In the genomic region with DNA sequence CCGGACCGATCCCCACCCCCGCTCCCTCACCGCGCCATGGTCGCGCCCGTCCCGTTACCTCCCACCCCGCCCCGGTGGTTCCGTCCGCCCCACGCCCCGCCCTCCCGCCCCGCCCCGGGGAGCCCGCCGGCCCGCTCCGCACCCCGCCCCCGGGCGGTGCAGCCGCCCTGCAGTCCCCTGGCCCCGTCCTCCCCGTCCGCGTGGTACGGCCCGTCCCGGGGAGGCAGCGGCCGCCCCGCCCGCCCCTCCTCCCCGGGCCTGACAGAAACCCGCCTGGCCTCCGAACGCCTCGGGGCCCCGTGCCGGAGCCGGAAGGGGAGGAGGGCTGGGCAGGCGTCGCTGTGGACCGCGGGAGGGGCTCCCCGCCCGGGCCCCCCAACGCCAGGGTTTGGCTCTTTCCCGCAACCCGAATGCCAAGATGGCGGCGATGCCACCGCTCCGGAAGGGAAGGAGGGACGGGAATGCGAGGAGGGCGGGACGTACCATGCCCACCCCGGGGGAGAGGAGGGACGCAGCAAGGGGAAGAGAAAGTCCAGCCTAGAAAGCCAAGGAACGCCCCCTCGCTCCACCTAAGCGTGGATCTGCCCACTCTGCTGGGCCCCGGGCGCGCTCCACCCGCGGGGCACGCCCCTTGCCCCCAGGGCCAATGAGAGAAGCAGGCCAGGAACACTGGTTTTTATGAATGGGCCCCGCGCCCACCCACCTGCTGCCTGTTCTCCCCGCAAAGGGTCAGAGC, we compare ENCODE assay signal across 8 cellular contexts. TPM values are rescaled to one million over a fixed set of nuclear protein-coding genes. Genes with fewer than 3 reads are reported as not detected.
A peak's percentile ranks its signal among the peaks of the same experiment; 100 is the strongest.
DNase-seq lines count a peak whose midpoint lies in the region; ATAC-seq and TF ChIP-seq lines count a peak whose summit lies in the region.

A gene (minus strand): TSS at position 56 of the 736 bp plus-strand sequence. CDS start 132 bp downstream, outside the sequence.

- peak; percentile 57 for TF ChIP-seq POLR2A in GM10847 (IDR thresholded peaks at IDR 0.05; ENCODE audit: extremely low read depth, insufficient read length)

- H3K36me3 Mint-ChIP-seq in activated naive CD8-positive, alpha-beta T cell: peaks cover 8% of the 10 kb centered on the region

- DNase-seq in NCI-H1105 treated with DMSO at 0.1 percent for 48 hours (lab: John Stamatoyannopoulos, UW) (peak; percentile 96), SKM-1 treated with dmso at 0.1 percent for 144 hours (lab: John Stamatoyannopoulos, UW; ENCODE audit: unreplicated experiment) (peak; percentile 97), glomerular visceral epithelial cell (ENCODE audit: extremely low spot score) (peak; percentile 98), omental fat pad (ENCODE audit: low spot score) (peak; percentile 64)

- H3K4me1 Mint-ChIP-seq in activated naive CD8-positive, alpha-beta T cell (ENCODE audit: low read depth): peaks cover 42% of the 10 kb centered on the region

- peak within 1 kb of the TSS; percentile 90 for H3K27ac Mint-ChIP-seq in activated naive CD8-positive, alpha-beta T cell

- no peaks in the 10 kb centered on the region for H3K27me3 Mint-ChIP-seq in activated naive CD8-positive, alpha-beta T cell

- no peaks in the 10 kb centered on the region for H3K9me3 Mint-ChIP-seq in activated naive CD8-positive, alpha-beta T cell (ENCODE audit: low read depth)

- ATAC-seq in HG02642 (IDR thresholded peaks at IDR 0.05; ENCODE audit: poor library complexity, unreplicated experiment): peak; percentile 87
- peak; percentile 99 for ATAC-seq in omental fat pad (ENCODE audit: low FRiP score)

- peak within 1 kb of the TSS; percentile 91 for H3K4me3 Mint-ChIP-seq in activated naive CD8-positive, alpha-beta T cell

- H3K27ac ChIP-seq in temporal lobe (ENCODE audit: low read depth, low read length): peak within 1 kb of the TSS; percentile 94

- TF ChIP-seq CTCF in omental fat pad (IDR thresholded peaks at IDR 0.05): no peak

RNA-seq across cellular contexts. Expression of the gene that starts here (rescaled TPM):
- total RNA-seq in omental fat pad: 10 to 100 TPM; 25.7 to 79.0 (median 47.2) TPM
- 161 TPM for total RNA-seq in temporal lobe

Comparison
In these comparisons a context has a peak if more than half of its experiments do, and no peak if none do; other contexts are left out.
1. Peak in every context shown above with its lines: DNase-seq, ATAC-seq and H3K27ac ChIP-seq.